In genomic region chr19:13561461-13561860, GRCh38 we compare ENCODE assay signal across 19 cellular contexts.
"Had no signal": no experiment of that assay in that cellular context is flagged by ENCODE, and none has a peak within 500 bp of the region (broad histone marks: within the 10 kb centered on the region; RNA-seq: fewer than 3 reads in every experiment).

No MANE protein-coding gene starts in this region.

- ATAC-seq: effector memory CD8-positive, alpha-beta T cell; esophagus mucosa; foreskin keratinocyte; gastrocnemius medialis; gastroesophageal sphincter; heart left ventricle; heart right ventricle had no signal

- DNase-seq: colonic mucosa; cortex of kidney; dermis blood vessel endothelial cell; effector CD4-positive, alpha-beta T cell; effector CD8-positive, alpha-beta T cell; effector memory CD4-positive, alpha-beta T cell; effector memory CD8-positive, alpha-beta T cell; endodermal cell; esophagus squamous epithelium; foreskin fibroblast; foreskin keratinocyte; foreskin melanocyte; gastrocnemius medialis; glutamatergic neuron; head of caudate nucleus; heart left ventricle; heart right ventricle had no signal
